Comparison of ENCODE assay signal across 1 cellular context in genomic region chr7:7968544-7969305, GRCh38.
TF ChIP-seq lines count a peak whose summit lies in the region.

TSS of gene GLCCI1 (plus strand) at chr7:7968796. CDS start at chr7:7969351, 555 bp downstream.

TF ChIP-seq in HepG2, 621 proteins besides CTCF, POLR2A, EP300 and RAD21 (continued from another document):
- TF ChIP-seq, protein P1, sequence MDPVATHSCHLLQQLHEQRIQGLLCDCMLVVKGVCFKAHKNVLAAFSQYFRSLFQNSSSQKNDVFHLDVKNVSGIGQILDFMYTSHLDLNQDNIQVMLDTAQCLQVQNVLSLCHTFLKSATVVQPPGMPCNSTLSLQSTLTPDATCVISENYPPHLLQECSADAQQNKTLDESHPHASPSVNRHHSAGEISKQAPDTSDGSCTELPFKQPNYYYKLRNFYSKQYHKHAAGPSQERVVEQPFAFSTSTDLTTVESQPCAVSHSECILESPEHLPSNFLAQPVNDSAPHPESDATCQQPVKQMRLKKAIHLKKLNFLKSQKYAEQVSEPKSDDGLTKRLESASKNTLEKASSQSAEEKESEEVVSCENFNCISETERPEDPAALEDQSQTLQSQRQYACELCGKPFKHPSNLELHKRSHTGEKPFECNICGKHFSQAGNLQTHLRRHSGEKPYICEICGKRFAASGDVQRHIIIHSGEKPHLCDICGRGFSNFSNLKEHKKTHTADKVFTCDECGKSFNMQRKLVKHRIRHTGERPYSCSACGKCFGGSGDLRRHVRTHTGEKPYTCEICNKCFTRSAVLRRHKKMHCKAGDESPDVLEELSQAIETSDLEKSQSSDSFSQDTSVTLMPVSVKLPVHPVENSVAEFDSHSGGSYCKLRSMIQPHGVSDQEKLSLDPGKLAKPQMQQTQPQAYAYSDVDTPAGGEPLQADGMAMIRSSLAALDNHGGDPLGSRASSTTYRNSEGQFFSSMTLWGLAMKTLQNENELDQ (CRISPR knock-in tag; IDR thresholded peaks at IDR 0.05; ENCODE audit: borderline replicate concordance): no peak
- TF ChIP-seq ZBTB7B (CRISPR knock-in tag; IDR thresholded peaks at IDR 0.05) (0 out of 2 replicates have a peak, but pooled peaks have one; percentile 29), CEBPZ (IDR thresholded peaks at IDR 0.05; ENCODE audit: low read length) (no peak), FOSL2 (CRISPR knock-in tag; IDR thresholded peaks at IDR 0.05) (0 out of 2 replicates have a peak, but pooled peaks have one; percentile 2), ZNF749 (CRISPR knock-in tag; IDR thresholded peaks at IDR 0.05; ENCODE audit: borderline replicate concordance) (no peak), ZNF737 (CRISPR knock-in tag; IDR thresholded peaks at IDR 0.05; ENCODE audit: borderline replicate concordance) (no peak), MXD1 (CRISPR knock-in tag; IDR thresholded peaks at IDR 0.05) (0 out of 2 replicates have a peak, but pooled peaks have one; percentile 55), ZNF629 (CRISPR knock-in tag; conservative IDR thresholded peaks at IDR 0.05) (no peak), ZNF207 (IDR thresholded peaks at IDR 0.05; ENCODE audit: borderline replicate concordance) (no peak), ZNF720 (CRISPR knock-in tag; IDR thresholded peaks at IDR 0.05) (no peak), TRAFD1 (CRISPR knock-in tag; IDR thresholded peaks at IDR 0.05; ENCODE audit: borderline replicate concordance) (no peak), ZNF775 (CRISPR knock-in tag; IDR thresholded peaks at IDR 0.05; ENCODE audit: borderline replicate concordance) (no peak), ZNF768 (CRISPR knock-in tag; IDR thresholded peaks at IDR 0.05) (peak; percentile 48; the same call in 1 of the 2 replicates), ZNF816 (CRISPR knock-in tag; IDR thresholded peaks at IDR 0.05; ENCODE audit: borderline replicate concordance) (no peak), ZNF232 (CRISPR knock-in tag; IDR thresholded peaks at IDR 0.05; ENCODE audit: borderline replicate concordance) (0 out of 2 replicates have a peak, but pooled peaks have one; percentile 45), THYN1 (CRISPR knock-in tag; IDR thresholded peaks at IDR 0.05; ENCODE audit: borderline replicate concordance, low read depth) (no peak), ZNF383 (CRISPR knock-in tag; IDR thresholded peaks at IDR 0.05; ENCODE audit: borderline replicate concordance) (no peak), MED13 (CRISPR knock-in tag; IDR thresholded peaks at IDR 0.05) (no peak), AKAP8 (CRISPR knock-in tag; IDR thresholded peaks at IDR 0.05) (no peak), AGO2 (optimal IDR thresholded peaks at IDR 0.05; ENCODE audit: low read depth, low read length) (peak; percentile 72), HOXD1 (CRISPR knock-in tag; IDR thresholded peaks at IDR 0.05) (no peak), EEA1 (CRISPR knock-in tag; IDR thresholded peaks at IDR 0.05; ENCODE audit: borderline replicate concordance) (no peak), ZNF83 (CRISPR knock-in tag; IDR thresholded peaks at IDR 0.05; ENCODE audit: borderline replicate concordance) (0 out of 2 replicates have a peak, but pooled peaks have one; percentile 43), SP1 (IDR thresholded peaks at IDR 0.05) (no peak), SP1 (CRISPR knock-in tag; IDR thresholded peaks at IDR 0.05) (peak; percentile 76), KMT2A (CRISPR knock-in tag; IDR thresholded peaks at IDR 0.05) (no peak; the same call in 1 of the 2 replicates), KLF16 (CRISPR knock-in tag; IDR thresholded peaks at IDR 0.05) (peak in 1 of 2 experiments; percentile 48; a peak in 1 of 4 replicates), SP2 (CRISPR knock-in tag; IDR thresholded peaks at IDR 0.05) (peak; percentile 99), JARID2 (CRISPR knock-in tag; IDR thresholded peaks at IDR 0.05; ENCODE audit: insufficient replicate concordance) (no peak), GRHL1 (CRISPR knock-in tag; conservative IDR thresholded peaks at IDR 0.05) (no peak), HHEX (CRISPR knock-in tag; IDR thresholded peaks at IDR 0.05) (no peak), ZNF782 (CRISPR knock-in tag; IDR thresholded peaks at IDR 0.05; ENCODE audit: borderline replicate concordance) (peak; percentile 65), NBN (conservative IDR thresholded peaks at IDR 0.05) (no peak)
- TF ChIP-seq, protein P2, sequence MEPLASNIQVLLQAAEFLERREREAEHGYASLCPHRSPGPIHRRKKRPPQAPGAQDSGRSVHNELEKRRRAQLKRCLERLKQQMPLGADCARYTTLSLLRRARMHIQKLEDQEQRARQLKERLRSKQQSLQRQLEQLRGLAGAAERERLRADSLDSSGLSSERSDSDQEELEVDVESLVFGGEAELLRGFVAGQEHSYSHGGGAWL (CRISPR knock-in tag; IDR thresholded peaks at IDR 0.05): 0 out of 2 replicates have a peak, but pooled peaks have one; percentile 42
